ENCODE assay signal across 8 cellular contexts in genomic region chr5:124920909-124921666, GRCh38.
DNase-seq lines count a peak whose midpoint lies in the region; ATAC-seq and TF ChIP-seq lines count a peak whose summit lies in the region.

No MANE protein-coding gene starts in this region.

- no peaks in the 10 kb centered on the region for H3K4me1 ChIP-seq in PC-9 (replicated peaks; ENCODE audit: insufficient read depth)
- peaks cover 0 to 19% (median 2%) of the 10 kb centered on the region in 3 donors for H3K4me1 ChIP-seq in gastroesophageal sphincter

- no peaks in the 10 kb centered on the region for H3K79me2 ChIP-seq in PC-9 (ENCODE audit: low read depth)

- no peaks in the 10 kb centered on the region for H3K27me3 Mint-ChIP-seq in activated B cell treated with CpG ODN at 0.5 μM for 24 hours

- H3K36me3 Mint-ChIP-seq in activated B cell treated with CpG ODN at 0.5 μM for 24 hours (ENCODE audit: low read depth): no peaks in the 10 kb centered on the region

- no peaks in the 10 kb centered on the region for H3F3A ChIP-seq in PC-9 (ENCODE audit: insufficient read depth, low read depth)

- peak; percentile 24 for TF ChIP-seq CTCF in GM12873 (IDR thresholded peaks at IDR 0.05; ENCODE audit: insufficient read depth, low read depth, low read length, missing control alignments)
- TF ChIP-seq CTCF in activated B cell treated with CpG ODN at 0.5 μM for 24 hours (IDR thresholded peaks at IDR 0.05): no peak
- no peak for TF ChIP-seq CTCF in PC-9 (conservative IDR thresholded peaks at IDR 0.05)
- no peak for TF ChIP-seq CTCF in gastroesophageal sphincter (IDR thresholded peaks at IDR 0.05)

- H3K4me3 Mint-ChIP-seq in activated B cell treated with CpG ODN at 0.5 μM for 24 hours: no peak overlapping the region

- no peaks in the 10 kb centered on the region for H3K9me2 ChIP-seq in PC-9 (ENCODE audit: insufficient read depth)

- H3K9me3 ChIP-seq in PC-9 (ENCODE audit: insufficient read depth, low read depth): no peaks in the 10 kb centered on the region
- no peaks in the 10 kb centered on the region for H3K9me3 ChIP-seq in gastroesophageal sphincter

- H3K4me3 ChIP-seq in PC-9 (no peak overlapping the region), gastroesophageal sphincter (no peak overlapping the region)

- H3K27ac Mint-ChIP-seq in activated B cell treated with CpG ODN at 0.5 μM for 24 hours: no peak overlapping the region

- H3K36me3 ChIP-seq in PC-9 (ENCODE audit: low read depth) (no peaks in the 10 kb centered on the region), gastroesophageal sphincter (no peaks in the 10 kb centered on the region)

- H4K20me1 ChIP-seq in PC-9 (ENCODE audit: insufficient read depth): no peaks in the 10 kb centered on the region

- no peak for TF ChIP-seq POLR2A in gastroesophageal sphincter (IDR thresholded peaks at IDR 0.05)

- intact Hi-C loops in activated B cell treated with CpG ODN at 0.5 μM for 24 hours (cut with micrococcal nuclease): loop anchor here (1.0 to 5.0 kb wide), 6 partner anchors 14 to 274 kb away; no protein-coding TSS in a partner anchor
- intact Hi-C loops in PC-9 (cut with micrococcal nuclease; ENCODE audit: unreplicated experiment): no loop called here

- ATAC-seq in GM21367 (IDR thresholded peaks at IDR 0.05; ENCODE audit: unreplicated experiment) (peak; percentile 80), HG03280 (IDR thresholded peaks at IDR 0.05; ENCODE audit: unreplicated experiment) (peak; percentile 85), activated B cell treated with CpG ODN at 0.5 μM for 24 hours (ENCODE audit: low read depth) (peak; percentile 83), gastroesophageal sphincter (no peak)

- POLR2A ChIA-PET in activated B cell treated with CpG ODN at 0.5 μM for 24 hours (lab: Charles Lee): interaction anchor here (0.6 to 3.0 kb wide), 17 partner anchors 9 to 337 kb away, joined by 3 to 30 read pairs (median 4); partner anchors contain the start of gene ZNF608
- POLR2A ChIA-PET in PC-9 (lab: Charles Lee; ENCODE audit: unreplicated experiment): interaction anchor here (0.7 kb wide), 1 partner anchor 520 kb away, joined by 3 read pairs; no protein-coding TSS in a partner anchor

- TF ChIP-seq EP300 in gastroesophageal sphincter (IDR thresholded peaks at IDR 0.05): no peak

- H2AFZ ChIP-seq in PC-9: no peak overlapping the region

- CTCF ChIA-PET in activated B cell treated with CpG ODN at 0.5 μM for 24 hours (lab: Charles Lee) (interaction anchor here (1.2 to 1.8 kb wide), 2 partner anchors 15 to 173 kb away, joined by 5 to 7 read pairs; no protein-coding TSS in a partner anchor), PC-9 (lab: Charles Lee) (no interaction called here)

- H3K4me1 Mint-ChIP-seq in activated B cell treated with CpG ODN at 0.5 μM for 24 hours: peaks cover 10% of the 10 kb centered on the region

- WGBS in gastroesophageal sphincter (ENCODE audit: low coverage in 1 of 2), 2 donors: 90 to 95% methylated on average over 5 to 9 of the region's 9 CpGs

- no peak overlapping the region for H3K27ac ChIP-seq in PC-9
- H3K27ac ChIP-seq in gastroesophageal sphincter: no peak overlapping the region

- H3K4me2 ChIP-seq in PC-9: no peak overlapping the region

- no TSS peak for BruUV-seq in PC-9 (replicated peaks; lab: Mats Ljungman, UMichigan)

- no peak for DNase-seq in activated B cell treated with CpG ODN at 0.5 μM for 24 hours
- no peak for DNase-seq in activated naive CD4-positive, alpha-beta T cell (lab: John Stamatoyannopoulos, UW)
- no peak for DNase-seq in PC-9
- no peak for DNase-seq in islet precursor cell

- no peaks in the 10 kb centered on the region for H3K27me3 ChIP-seq in PC-9 (ENCODE audit: insufficient read depth, low read depth)
- no peaks in the 10 kb centered on the region for H3K27me3 ChIP-seq in gastroesophageal sphincter

- no peaks in the 10 kb centered on the region for H3K9me3 Mint-ChIP-seq in activated B cell treated with CpG ODN at 0.5 μM for 24 hours
